ENCODE assay signal across 3 cellular contexts in the genomic region with DNA sequence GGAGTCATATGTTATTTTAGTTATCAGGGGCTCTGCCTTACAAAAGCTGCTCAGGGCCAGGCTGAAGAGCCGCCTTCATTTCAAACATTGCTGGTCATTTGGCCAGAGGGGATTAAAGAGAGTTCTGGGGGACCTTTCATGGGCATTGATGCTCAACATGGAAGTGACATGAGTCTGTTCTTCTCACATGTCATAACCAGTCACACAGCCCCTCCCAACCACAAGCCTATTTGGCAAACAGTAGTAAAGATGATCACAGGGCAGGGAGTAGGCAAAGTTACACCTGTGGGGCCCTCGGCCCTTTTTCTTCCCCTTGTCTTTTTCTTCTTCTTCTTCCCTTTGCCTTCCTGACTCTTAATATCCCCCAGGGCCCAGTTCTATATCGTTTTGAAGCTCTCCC.
TF ChIP-seq lines count a peak whose summit lies in the region.

No MANE protein-coding gene starts in this region.

TF ChIP-seq in A549, 52 proteins besides CTCF, POLR2A, EP300 and RAD21 (continued from another document):
- no peak for TF ChIP-seq CEBPB (IDR thresholded peaks at IDR 0.05)
- TF ChIP-seq JUNB (IDR thresholded peaks at IDR 0.05) = no peak
- no peak for TF ChIP-seq FOXS1 (CRISPR knock-in tag; IDR thresholded peaks at IDR 0.05)
- TF ChIP-seq KDM1A (IDR thresholded peaks at IDR 0.05; ENCODE audit: low read depth) = no peak
- no peak for TF ChIP-seq HEYL (CRISPR knock-in tag; IDR thresholded peaks at IDR 0.05)
- no peak for TF ChIP-seq FOSL2 (IDR thresholded peaks at IDR 0.05)
- no peak for TF ChIP-seq FOSL2 (CRISPR knock-in tag; IDR thresholded peaks at IDR 0.05)
- no peak for TF ChIP-seq MAFK (IDR thresholded peaks at IDR 0.05; ENCODE audit: partially characterized antibody)
- no peak for TF ChIP-seq FOSB (CRISPR knock-in tag; IDR thresholded peaks at IDR 0.05)
- no peak for TF ChIP-seq MYC (IDR thresholded peaks at IDR 0.05; ENCODE audit: borderline replicate concordance, low read length)
- TF ChIP-seq EHMT2 (IDR thresholded peaks at IDR 0.05; ENCODE audit: low read depth) = no peak
- no peak for TF ChIP-seq NPAS2 (CRISPR knock-in tag; IDR thresholded peaks at IDR 0.05; ENCODE audit: borderline replicate concordance)

TF ChIP-seq in GM23338, 12 proteins besides CTCF, POLR2A, EP300 and RAD21 (continued from another document and continues in another):
- TF ChIP-seq, protein P1, sequence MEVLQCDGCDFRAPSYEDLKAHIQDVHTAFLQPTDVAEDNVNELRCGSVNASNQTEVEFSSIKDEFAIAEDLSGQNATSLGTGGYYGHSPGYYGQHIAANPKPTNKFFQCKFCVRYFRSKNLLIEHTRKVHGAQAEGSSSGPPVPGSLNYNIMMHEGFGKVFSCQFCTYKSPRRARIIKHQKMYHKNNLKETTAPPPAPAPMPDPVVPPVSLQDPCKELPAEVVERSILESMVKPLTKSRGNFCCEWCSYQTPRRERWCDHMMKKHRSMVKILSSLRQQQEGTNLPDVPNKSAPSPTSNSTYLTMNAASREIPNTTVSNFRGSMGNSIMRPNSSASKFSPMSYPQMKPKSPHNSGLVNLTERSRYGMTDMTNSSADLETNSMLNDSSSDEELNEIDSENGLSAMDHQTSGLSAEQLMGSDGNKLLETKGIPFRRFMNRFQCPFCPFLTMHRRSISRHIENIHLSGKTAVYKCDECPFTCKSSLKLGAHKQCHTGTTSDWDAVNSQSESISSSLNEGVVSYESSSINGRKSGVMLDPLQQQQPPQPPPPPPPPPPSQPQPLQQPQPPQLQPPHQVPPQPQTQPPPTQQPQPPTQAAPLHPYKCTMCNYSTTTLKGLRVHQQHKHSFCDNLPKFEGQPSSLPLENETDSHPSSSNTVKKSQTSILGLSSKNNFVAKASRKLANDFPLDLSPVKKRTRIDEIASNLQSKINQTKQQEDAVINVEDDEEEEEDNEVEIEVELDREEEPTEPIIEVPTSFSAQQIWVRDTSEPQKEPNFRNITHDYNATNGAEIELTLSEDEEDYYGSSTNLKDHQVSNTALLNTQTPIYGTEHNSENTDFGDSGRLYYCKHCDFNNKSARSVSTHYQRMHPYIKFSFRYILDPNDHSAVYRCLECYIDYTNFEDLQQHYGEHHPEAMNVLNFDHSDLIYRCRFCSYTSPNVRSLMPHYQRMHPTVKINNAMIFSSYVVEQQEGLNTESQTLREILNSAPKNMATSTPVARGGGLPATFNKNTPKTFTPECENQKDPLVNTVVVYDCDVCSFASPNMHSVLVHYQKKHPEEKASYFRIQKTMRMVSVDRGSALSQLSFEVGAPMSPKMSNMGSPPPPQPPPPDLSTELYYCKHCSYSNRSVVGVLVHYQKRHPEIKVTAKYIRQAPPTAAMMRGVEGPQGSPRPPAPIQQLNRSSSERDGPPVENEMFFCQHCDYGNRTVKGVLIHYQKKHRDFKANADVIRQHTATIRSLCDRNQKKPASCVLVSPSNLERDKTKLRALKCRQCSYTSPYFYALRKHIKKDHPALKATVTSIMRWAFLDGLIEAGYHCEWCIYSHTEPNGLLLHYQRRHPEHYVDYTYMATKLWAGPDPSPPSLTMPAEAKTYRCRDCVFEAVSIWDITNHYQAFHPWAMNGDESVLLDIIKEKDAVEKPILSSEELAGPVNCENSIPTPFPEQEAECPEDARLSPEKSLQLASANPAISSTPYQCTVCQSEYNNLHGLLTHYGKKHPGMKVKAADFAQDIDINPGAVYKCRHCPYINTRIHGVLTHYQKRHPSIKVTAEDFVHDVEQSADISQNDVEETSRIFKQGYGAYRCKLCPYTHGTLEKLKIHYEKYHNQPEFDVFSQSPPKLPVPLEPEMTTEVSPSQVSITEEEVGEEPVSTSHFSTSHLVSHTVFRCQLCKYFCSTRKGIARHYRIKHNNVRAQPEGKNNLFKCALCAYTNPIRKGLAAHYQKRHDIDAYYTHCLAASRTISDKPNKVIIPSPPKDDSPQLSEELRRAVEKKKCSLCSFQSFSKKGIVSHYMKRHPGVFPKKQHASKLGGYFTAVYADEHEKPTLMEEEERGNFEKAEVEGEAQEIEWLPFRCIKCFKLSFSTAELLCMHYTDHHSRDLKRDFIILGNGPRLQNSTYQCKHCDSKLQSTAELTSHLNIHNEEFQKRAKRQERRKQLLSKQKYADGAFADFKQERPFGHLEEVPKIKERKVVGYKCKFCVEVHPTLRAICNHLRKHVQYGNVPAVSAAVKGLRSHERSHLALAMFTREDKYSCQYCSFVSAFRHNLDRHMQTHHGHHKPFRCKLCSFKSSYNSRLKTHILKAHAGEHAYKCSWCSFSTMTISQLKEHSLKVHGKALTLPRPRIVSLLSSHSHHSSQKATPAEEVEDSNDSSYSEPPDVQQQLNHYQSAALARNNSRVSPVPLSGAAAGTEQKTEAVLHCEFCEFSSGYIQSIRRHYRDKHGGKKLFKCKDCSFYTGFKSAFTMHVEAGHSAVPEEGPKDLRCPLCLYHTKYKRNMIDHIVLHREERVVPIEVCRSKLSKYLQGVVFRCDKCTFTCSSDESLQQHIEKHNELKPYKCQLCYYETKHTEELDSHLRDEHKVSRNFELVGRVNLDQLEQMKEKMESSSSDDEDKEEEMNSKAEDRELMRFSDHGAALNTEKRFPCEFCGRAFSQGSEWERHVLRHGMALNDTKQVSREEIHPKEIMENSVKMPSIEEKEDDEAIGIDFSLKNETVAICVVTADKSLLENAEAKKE (CRISPR knock-in tag; IDR thresholded peaks at IDR 0.05) = no peak
- TF ChIP-seq, protein P2, sequence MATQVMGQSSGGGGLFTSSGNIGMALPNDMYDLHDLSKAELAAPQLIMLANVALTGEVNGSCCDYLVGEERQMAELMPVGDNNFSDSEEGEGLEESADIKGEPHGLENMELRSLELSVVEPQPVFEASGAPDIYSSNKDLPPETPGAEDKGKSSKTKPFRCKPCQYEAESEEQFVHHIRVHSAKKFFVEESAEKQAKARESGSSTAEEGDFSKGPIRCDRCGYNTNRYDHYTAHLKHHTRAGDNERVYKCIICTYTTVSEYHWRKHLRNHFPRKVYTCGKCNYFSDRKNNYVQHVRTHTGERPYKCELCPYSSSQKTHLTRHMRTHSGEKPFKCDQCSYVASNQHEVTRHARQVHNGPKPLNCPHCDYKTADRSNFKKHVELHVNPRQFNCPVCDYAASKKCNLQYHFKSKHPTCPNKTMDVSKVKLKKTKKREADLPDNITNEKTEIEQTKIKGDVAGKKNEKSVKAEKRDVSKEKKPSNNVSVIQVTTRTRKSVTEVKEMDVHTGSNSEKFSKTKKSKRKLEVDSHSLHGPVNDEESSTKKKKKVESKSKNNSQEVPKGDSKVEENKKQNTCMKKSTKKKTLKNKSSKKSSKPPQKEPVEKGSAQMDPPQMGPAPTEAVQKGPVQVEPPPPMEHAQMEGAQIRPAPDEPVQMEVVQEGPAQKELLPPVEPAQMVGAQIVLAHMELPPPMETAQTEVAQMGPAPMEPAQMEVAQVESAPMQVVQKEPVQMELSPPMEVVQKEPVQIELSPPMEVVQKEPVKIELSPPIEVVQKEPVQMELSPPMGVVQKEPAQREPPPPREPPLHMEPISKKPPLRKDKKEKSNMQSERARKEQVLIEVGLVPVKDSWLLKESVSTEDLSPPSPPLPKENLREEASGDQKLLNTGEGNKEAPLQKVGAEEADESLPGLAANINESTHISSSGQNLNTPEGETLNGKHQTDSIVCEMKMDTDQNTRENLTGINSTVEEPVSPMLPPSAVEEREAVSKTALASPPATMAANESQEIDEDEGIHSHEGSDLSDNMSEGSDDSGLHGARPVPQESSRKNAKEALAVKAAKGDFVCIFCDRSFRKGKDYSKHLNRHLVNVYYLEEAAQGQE (IDR thresholded peaks at IDR 0.05; ENCODE audit: unreplicated experiment) = no peak
- TF ChIP-seq EZH2 (IDR thresholded peaks at IDR 0.05; ENCODE audit: low read depth, unreplicated experiment) (no peak), EZH2phosphoT487 (IDR thresholded peaks at IDR 0.05; ENCODE audit: unreplicated experiment) (no peak)
- TF ChIP-seq, protein P3, sequence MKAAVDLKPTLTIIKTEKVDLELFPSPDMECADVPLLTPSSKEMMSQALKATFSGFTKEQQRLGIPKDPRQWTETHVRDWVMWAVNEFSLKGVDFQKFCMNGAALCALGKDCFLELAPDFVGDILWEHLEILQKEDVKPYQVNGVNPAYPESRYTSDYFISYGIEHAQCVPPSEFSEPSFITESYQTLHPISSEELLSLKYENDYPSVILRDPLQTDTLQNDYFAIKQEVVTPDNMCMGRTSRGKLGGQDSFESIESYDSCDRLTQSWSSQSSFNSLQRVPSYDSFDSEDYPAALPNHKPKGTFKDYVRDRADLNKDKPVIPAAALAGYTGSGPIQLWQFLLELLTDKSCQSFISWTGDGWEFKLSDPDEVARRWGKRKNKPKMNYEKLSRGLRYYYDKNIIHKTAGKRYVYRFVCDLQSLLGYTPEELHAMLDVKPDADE (IDR thresholded peaks at IDR 0.05) = no peak

TF ChIP-seq in WTC11, 78 proteins besides CTCF, POLR2A, EP300 and RAD21 (continued from another document):
- TF ChIP-seq, protein P4, sequence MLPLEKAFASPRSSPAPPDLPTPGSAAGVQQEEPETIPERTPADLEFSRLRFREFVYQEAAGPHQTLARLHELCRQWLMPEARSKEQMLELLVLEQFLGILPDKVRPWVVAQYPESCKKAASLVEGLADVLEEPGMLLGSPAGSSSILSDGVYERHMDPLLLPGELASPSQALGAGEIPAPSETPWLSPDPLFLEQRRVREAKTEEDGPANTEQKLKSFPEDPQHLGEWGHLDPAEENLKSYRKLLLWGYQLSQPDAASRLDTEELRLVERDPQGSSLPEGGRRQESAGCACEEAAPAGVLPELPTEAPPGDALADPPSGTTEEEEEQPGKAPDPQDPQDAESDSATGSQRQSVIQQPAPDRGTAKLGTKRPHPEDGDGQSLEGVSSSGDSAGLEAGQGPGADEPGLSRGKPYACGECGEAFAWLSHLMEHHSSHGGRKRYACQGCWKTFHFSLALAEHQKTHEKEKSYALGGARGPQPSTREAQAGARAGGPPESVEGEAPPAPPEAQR (CRISPR knock-in tag; IDR thresholded peaks at IDR 0.05) = no peak
- TF ChIP-seq, protein P5, sequence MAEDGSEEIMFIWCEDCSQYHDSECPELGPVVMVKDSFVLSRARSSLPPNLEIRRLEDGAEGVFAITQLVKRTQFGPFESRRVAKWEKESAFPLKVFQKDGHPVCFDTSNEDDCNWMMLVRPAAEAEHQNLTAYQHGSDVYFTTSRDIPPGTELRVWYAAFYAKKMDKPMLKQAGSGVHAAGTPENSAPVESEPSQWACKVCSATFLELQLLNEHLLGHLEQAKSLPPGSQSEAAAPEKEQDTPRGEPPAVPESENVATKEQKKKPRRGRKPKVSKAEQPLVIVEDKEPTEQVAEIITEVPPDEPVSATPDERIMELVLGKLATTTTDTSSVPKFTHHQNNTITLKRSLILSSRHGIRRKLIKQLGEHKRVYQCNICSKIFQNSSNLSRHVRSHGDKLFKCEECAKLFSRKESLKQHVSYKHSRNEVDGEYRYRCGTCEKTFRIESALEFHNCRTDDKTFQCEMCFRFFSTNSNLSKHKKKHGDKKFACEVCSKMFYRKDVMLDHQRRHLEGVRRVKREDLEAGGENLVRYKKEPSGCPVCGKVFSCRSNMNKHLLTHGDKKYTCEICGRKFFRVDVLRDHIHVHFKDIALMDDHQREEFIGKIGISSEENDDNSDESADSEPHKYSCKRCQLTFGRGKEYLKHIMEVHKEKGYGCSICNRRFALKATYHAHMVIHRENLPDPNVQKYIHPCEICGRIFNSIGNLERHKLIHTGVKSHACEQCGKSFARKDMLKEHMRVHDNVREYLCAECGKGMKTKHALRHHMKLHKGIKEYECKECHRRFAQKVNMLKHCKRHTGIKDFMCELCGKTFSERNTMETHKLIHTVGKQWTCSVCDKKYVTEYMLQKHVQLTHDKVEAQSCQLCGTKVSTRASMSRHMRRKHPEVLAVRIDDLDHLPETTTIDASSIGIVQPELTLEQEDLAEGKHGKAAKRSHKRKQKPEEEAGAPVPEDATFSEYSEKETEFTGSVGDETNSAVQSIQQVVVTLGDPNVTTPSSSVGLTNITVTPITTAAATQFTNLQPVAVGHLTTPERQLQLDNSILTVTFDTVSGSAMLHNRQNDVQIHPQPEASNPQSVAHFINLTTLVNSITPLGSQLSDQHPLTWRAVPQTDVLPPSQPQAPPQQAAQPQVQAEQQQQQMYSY (CRISPR knock-in tag; IDR thresholded peaks at IDR 0.05) = no peak
